ENCODE assay signal across 1 cellular context in genomic region chr16:1645914-1646525, GRCh38.
TF ChIP-seq lines count a peak whose summit lies in the region.

No MANE protein-coding gene starts in this region.

TF ChIP-seq in K562, 482 proteins besides CTCF, POLR2A, EP300 and RAD21 (continued from another document and continues in another):
- no peak for TF ChIP-seq THAP12 (CRISPR knock-in tag; IDR thresholded peaks at IDR 0.05)
- no peak; the same call in 1 of the 2 replicates for TF ChIP-seq VEZF1 (CRISPR knock-in tag; IDR thresholded peaks at IDR 0.05)
- TF ChIP-seq TCF3 (CRISPR knock-in tag; IDR thresholded peaks at IDR 0.05), result no peak
- no peak for TF ChIP-seq TBL1XR1 (IDR thresholded peaks at IDR 0.05; ENCODE audit: low read length in 2 of 2)
- TF ChIP-seq GTF2E2 (tag; IDR thresholded peaks at IDR 0.05), result no peak
- no peak for TF ChIP-seq ZKSCAN3 (CRISPR knock-in tag; IDR thresholded peaks at IDR 0.05)
- no peak for TF ChIP-seq ZC3H4 (CRISPR knock-in tag; IDR thresholded peaks at IDR 0.05; ENCODE audit: borderline replicate concordance)
- TF ChIP-seq GABPB1 (CRISPR knock-in tag; IDR thresholded peaks at IDR 0.05), result no peak
- no peak for TF ChIP-seq ZBTB8A (IDR thresholded peaks at IDR 0.05; ENCODE audit: partially characterized antibody)
- no peak for TF ChIP-seq HCFC1 (IDR thresholded peaks at IDR 0.05; ENCODE audit: low read depth, low read length)
- TF ChIP-seq TCF15 (CRISPR knock-in tag; IDR thresholded peaks at IDR 0.05), result no peak
- TF ChIP-seq PTRF (tag; IDR thresholded peaks at IDR 0.05), result no peak
- no peak for TF ChIP-seq SFPQ (IDR thresholded peaks at IDR 0.05; ENCODE audit: low read depth, low read length)
- no peak for TF ChIP-seq ATF1 (CRISPR knock-in tag; IDR thresholded peaks at IDR 0.05)
- TF ChIP-seq ATF1 (tag; IDR thresholded peaks at IDR 0.05), result peak; percentile 45; the same call in 1 of the 2 replicates
- TF ChIP-seq ZBTB2 (IDR thresholded peaks at IDR 0.05), result no peak
- TF ChIP-seq SAP30 (IDR thresholded peaks at IDR 0.05; ENCODE audit: borderline replicate concordance, insufficient read depth, low read depth, low read length, poor library complexity, severe bottlenecking), result no peak
- TF ChIP-seq ZBTB17 (CRISPR knock-in tag; IDR thresholded peaks at IDR 0.05), result peak; percentile 4; the same call in 1 of the 2 replicates
- no peak for TF ChIP-seq KAT7 (CRISPR knock-in tag; IDR thresholded peaks at IDR 0.05; ENCODE audit: borderline replicate concordance)
- no peak for TF ChIP-seq ELF2 (CRISPR knock-in tag; IDR thresholded peaks at IDR 0.05)
- peak; percentile 86 for TF ChIP-seq JUND (IDR thresholded peaks at IDR 0.05; ENCODE audit: borderline replicate concordance, low read depth, low read length)
- peak; percentile 82 for TF ChIP-seq JUND (tag; IDR thresholded peaks at IDR 0.05; ENCODE audit: borderline replicate concordance, low read depth, low read length)
- no peak; a peak in 1 of 4 replicates for TF ChIP-seq KDM1A (IDR thresholded peaks at IDR 0.05)
- no peak for TF ChIP-seq CBFB (CRISPR knock-in tag; IDR thresholded peaks at IDR 0.05)
- no peak for TF ChIP-seq FOXK1 (CRISPR knock-in tag; IDR thresholded peaks at IDR 0.05; ENCODE audit: borderline replicate concordance)
- no peak for TF ChIP-seq ZC3H11A (IDR thresholded peaks at IDR 0.05; ENCODE audit: low read depth, low read length)
- 0 out of 2 replicates have a peak, but pooled peaks have one; percentile 33 for TF ChIP-seq ATF7 (IDR thresholded peaks at IDR 0.05)
- TF ChIP-seq ELK1 (CRISPR knock-in tag; IDR thresholded peaks at IDR 0.05), result no peak
- no peak for TF ChIP-seq GTF2B (IDR thresholded peaks at IDR 0.05; ENCODE audit: extremely low read depth, insufficient read length)
- TF ChIP-seq L3MBTL2 (IDR thresholded peaks at IDR 0.05), result peak; percentile 72; the same call in 1 of the 2 replicates
- TF ChIP-seq ATF4 (CRISPR knock-in tag; IDR thresholded peaks at IDR 0.05), result no peak
- TF ChIP-seq NFRKB (IDR thresholded peaks at IDR 0.05; ENCODE audit: low read depth), result no peak
- 0 out of 4 replicates have a peak, but pooled peaks of 1 of the 2 experiments have one; percentile 22 for TF ChIP-seq NRF1 (conservative IDR thresholded peaks at IDR 0.05 in 1 of 2, IDR thresholded peaks at IDR 0.05 in 1 of 2)
- no peak for TF ChIP-seq SAFB2 (IDR thresholded peaks at IDR 0.05; ENCODE audit: borderline replicate concordance, low read depth, low read length, severe bottlenecking)
- no peak for TF ChIP-seq KLF6 (CRISPR knock-in tag; IDR thresholded peaks at IDR 0.05; ENCODE audit: borderline replicate concordance)
- TF ChIP-seq ZNF184 (CRISPR knock-in tag; IDR thresholded peaks at IDR 0.05), result no peak
- TF ChIP-seq ZNF324 (CRISPR knock-in tag; IDR thresholded peaks at IDR 0.05), result no peak
- no peak for TF ChIP-seq RNF2 (IDR thresholded peaks at IDR 0.05)
- TF ChIP-seq RB1 (IDR thresholded peaks at IDR 0.05; ENCODE audit: low read depth), result no peak
- TF ChIP-seq GABPB2 (CRISPR knock-in tag; conservative IDR thresholded peaks at IDR 0.05), result no peak
- TF ChIP-seq ZNF766 (CRISPR knock-in tag; conservative IDR thresholded peaks at IDR 0.05), result peak; percentile 66; the same call in 1 of the 2 replicates
- no peak for TF ChIP-seq TGIF2 (CRISPR knock-in tag; IDR thresholded peaks at IDR 0.05)
- peak; percentile 62; the same call in 1 of the 2 replicates for TF ChIP-seq ZNF589 (CRISPR knock-in tag; IDR thresholded peaks at IDR 0.05; ENCODE audit: low read depth)
- TF ChIP-seq MTA2 (IDR thresholded peaks at IDR 0.05; ENCODE audit: low read depth), result no peak
- no peak for TF ChIP-seq ZNF655 (CRISPR knock-in tag; IDR thresholded peaks at IDR 0.05)
- no peak for TF ChIP-seq SRSF9 (IDR thresholded peaks at IDR 0.05; ENCODE audit: borderline replicate concordance, low read depth, low read length)
- no peak for TF ChIP-seq E2F8 (IDR thresholded peaks at IDR 0.05; ENCODE audit: low read depth, partially characterized antibody)
- TF ChIP-seq MAX (CRISPR knock-in tag; IDR thresholded peaks at IDR 0.05), result peak; percentile 49
- TF ChIP-seq USF2 (CRISPR knock-in tag; IDR thresholded peaks at IDR 0.05), result no peak
- peak; percentile 54 for TF ChIP-seq ARID1B (IDR thresholded peaks at IDR 0.05)
- TF ChIP-seq ZNF707 (CRISPR knock-in tag; conservative IDR thresholded peaks at IDR 0.05), result no peak
- peak; percentile 91 for TF ChIP-seq NFIC (IDR thresholded peaks at IDR 0.05)
- TF ChIP-seq CHCHD3 (CRISPR knock-in tag; IDR thresholded peaks at IDR 0.05), result no peak
- no peak for TF ChIP-seq CHD1 (IDR thresholded peaks at IDR 0.05; ENCODE audit: low read length)
- no peak for TF ChIP-seq DMBX1 (CRISPR knock-in tag; IDR thresholded peaks at IDR 0.05; ENCODE audit: borderline replicate concordance)
- TF ChIP-seq SIRT6 (IDR thresholded peaks at IDR 0.05; ENCODE audit: low read depth, low read length), result no peak
- no peak for TF ChIP-seq CBFA2T2 (conservative IDR thresholded peaks at IDR 0.05)
- no peak for TF ChIP-seq ZNF57 (CRISPR knock-in tag; IDR thresholded peaks at IDR 0.05)
- no peak for TF ChIP-seq TEAD4 (IDR thresholded peaks at IDR 0.05; ENCODE audit: low read length)
- TF ChIP-seq TEAD4 (CRISPR knock-in tag; IDR thresholded peaks at IDR 0.05; ENCODE audit: borderline replicate concordance), result no peak
- TF ChIP-seq PML (IDR thresholded peaks at IDR 0.05; ENCODE audit: low read length), result no peak
